ENCODE assay signal across 24 cellular contexts in the genomic region with DNA sequence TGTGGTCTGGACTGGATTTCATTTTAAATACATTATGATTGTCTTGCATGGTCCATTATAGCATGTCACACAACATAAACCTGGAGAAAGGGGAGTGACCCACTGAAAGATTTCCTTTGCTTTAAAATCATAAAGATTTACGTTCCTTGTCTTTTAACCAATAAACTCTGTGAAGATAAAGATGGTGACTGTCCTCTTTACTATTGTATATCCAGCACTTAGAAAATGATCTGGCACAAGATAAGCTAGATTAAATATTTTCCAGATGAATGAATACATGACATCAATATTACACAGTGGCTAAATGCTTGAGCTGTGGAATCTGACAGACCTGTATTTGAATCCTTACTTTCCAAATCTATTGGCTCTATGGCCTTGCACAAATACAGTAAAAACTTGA.
"Had no signal": no experiment of that assay in that cellular context is flagged by ENCODE, and none has a peak within 500 bp of the region (broad histone marks: within the 10 kb centered on the region; RNA-seq: fewer than 3 reads in every experiment).

No MANE protein-coding gene starts in this region.

- H3K4me3 ChIP-seq: hepatocyte, left lung, lower lobe of right lung, pancreas, prostate gland, skin epidermis, suprapubic skin, thoracic aorta, tibial artery, upper lobe of right lung had no signal

- H3K4me3 Mint-ChIP-seq: naive thymus-derived CD8-positive, alpha-beta T cell; nephron; neural crest cell; stimulated activated effector memory CD8-positive, alpha-beta T cell treated with anti-CD3 and anti-CD28 coated beads, Interleukin-12 subunit alpha, Interleukin-12 subunit beta, amount 100 ng/mL, for 72 hours; stimulated activated naive CD8-positive, alpha-beta T cell treated with anti-CD3 and anti-CD28 coated beads, Interleukin-15, Interleukin-2, amounts not matched to agents 100 ng/mL and 50 ng/mL, for 24 hours had no signal

- DNase-seq: kidney glomerular epithelial cell; left cardiac atrium; left lung; lower lobe of right lung; mesenchymal stem cell; naive thymus-derived CD8-positive, alpha-beta T cell; nucleus accumbens; pancreas; retina; right cardiac atrium; stimulated activated CD4-positive, alpha-beta T cell treated with anti-CD3 and anti-CD28 coated beads, Interleukin-12 subunit alpha, Interleukin-12 subunit beta, amount 100 ng/mL, for 4 hours; stimulated activated CD4-positive, alpha-beta T cell treated with anti-CD3 and anti-CD28 coated beads, Interleukin-4, amount 100 ng/mL, for 24 hours; stimulated activated naive CD4-positive, alpha-beta T cell; tibial artery; upper lobe of right lung had no signal

- H3K27ac ChIP-seq: hepatocyte, left lung, lower lobe of right lung, pancreas, prostate gland, skin epidermis, suprapubic skin, thoracic aorta, tibial artery, upper lobe of right lung had no signal

- H3K27ac Mint-ChIP-seq: naive thymus-derived CD8-positive, alpha-beta T cell; nephron; stimulated activated effector memory CD8-positive, alpha-beta T cell treated with anti-CD3 and anti-CD28 coated beads, Interleukin-12 subunit alpha, Interleukin-12 subunit beta, amount 100 ng/mL, for 72 hours; stimulated activated naive CD8-positive, alpha-beta T cell treated with anti-CD3 and anti-CD28 coated beads, Interleukin-15, Interleukin-2, amounts not matched to agents 100 ng/mL and 50 ng/mL, for 24 hours had no signal

- H3K27me3 Mint-ChIP-seq: naive thymus-derived CD8-positive, alpha-beta T cell; stimulated activated naive CD8-positive, alpha-beta T cell treated with anti-CD3 and anti-CD28 coated beads, Interleukin-15, Interleukin-2, amounts not matched to agents 100 ng/mL and 50 ng/mL, for 24 hours had no signal

- H3K36me3 ChIP-seq: left lung, lower lobe of right lung, pancreas, prostate gland, suprapubic skin, thoracic aorta, tibial artery, upper lobe of right lung had no signal

- H3K4me1 Mint-ChIP-seq: naive thymus-derived CD8-positive, alpha-beta T cell; nephron; stimulated activated effector memory CD8-positive, alpha-beta T cell treated with anti-CD3 and anti-CD28 coated beads, Interleukin-12 subunit alpha, Interleukin-12 subunit beta, amount 100 ng/mL, for 72 hours had no signal

- H3K4me1 ChIP-seq: left lung, lower lobe of right lung, pancreas, prostate gland, suprapubic skin, tibial artery, upper lobe of right lung had no signal

- H3K36me3 Mint-ChIP-seq: naive thymus-derived CD8-positive, alpha-beta T cell; stimulated activated effector memory CD8-positive, alpha-beta T cell treated with anti-CD3 and anti-CD28 coated beads, Interleukin-12 subunit alpha, Interleukin-12 subunit beta, amount 100 ng/mL, for 72 hours had no signal

- H3K9me3 ChIP-seq: lower lobe of right lung, pancreas, prostate gland, suprapubic skin, thoracic aorta, tibial artery, upper lobe of right lung had no signal

- H3K27me3 ChIP-seq: hepatocyte, left lung, pancreas, suprapubic skin, tibial artery, upper lobe of right lung had no signal
